Comparison of ENCODE assay signal across 13 cellular contexts in genomic region chr1:245298781-245299180, GRCh38.
A peak's percentile ranks its signal among the peaks of the same experiment; 100 is the strongest.
DNase-seq lines count a peak whose midpoint lies in the region; ATAC-seq, FAIRE-seq and TF ChIP-seq lines count a peak whose summit lies in the region.
"Had no signal": no experiment of that assay in that cellular context is flagged by ENCODE, and none has a peak within 500 bp of the region (broad histone marks: within the 10 kb centered on the region; RNA-seq: fewer than 3 reads in every experiment).

No MANE protein-coding gene starts in this region.

- no peak overlapping the region for H3K4me2 ChIP-seq in trophoblast cell (ENCODE audit: low read length)
- H3K4me2 ChIP-seq: KMS-11 had no signal

- H3K14ac ChIP-seq in trophoblast cell (ENCODE audit: low read length), result no peak overlapping the region

- H3K4me3 ChIP-seq in trophoblast cell (ENCODE audit: low read depth, low read length), result no peak overlapping the region
- H3K4me3 ChIP-seq: coronary artery, skin epidermis had no signal

- no peak overlapping the region for H2BK12ac ChIP-seq in trophoblast cell (ENCODE audit: low read length)

- TF ChIP-seq POLR2A in GM12891 (IDR thresholded peaks at IDR 0.05; ENCODE audit: low read depth, low read length), result no peak

- H2AFZ ChIP-seq in trophoblast cell (ENCODE audit: insufficient read depth, low read length, poor library complexity), result no peak overlapping the region

- no peaks in the 10 kb centered on the region for H3K27me3 ChIP-seq in trophoblast cell (ENCODE audit: insufficient read depth, low read length)

- H2BK5ac ChIP-seq in trophoblast cell (ENCODE audit: low read depth, low read length, poor library complexity), result no peak overlapping the region

- no peak for FAIRE-seq in GM12891 (lab: Jason Lieb, UNC)

- no peak overlapping the region for H3K27ac ChIP-seq in trophoblast cell (ENCODE audit: low read depth, low read length)
- H3K27ac ChIP-seq: coronary artery, KMS-11 had no signal

- no peak for ATAC-seq in GM21515 (IDR thresholded peaks at IDR 0.05; ENCODE audit: unreplicated experiment)

- no peak overlapping the region for H2AK5ac ChIP-seq in trophoblast cell (ENCODE audit: low read length)

- peak overlapping the region; percentile 59 for H3K9ac ChIP-seq in trophoblast cell (ENCODE audit: low read length)
- H3K9ac ChIP-seq: KMS-11 had no signal

- H4K91ac ChIP-seq in trophoblast cell (ENCODE audit: low read depth, low read length), result no peak overlapping the region

- no peaks in the 10 kb centered on the region for H3K9me3 ChIP-seq in trophoblast cell (ENCODE audit: insufficient read depth, low read depth, low read length)

- no peak overlapping the region for H3K23ac ChIP-seq in trophoblast cell (ENCODE audit: low read length)

- H3K79me2 ChIP-seq in trophoblast cell (ENCODE audit: control insufficient read depth, insufficient read depth, low read length, poor library complexity), result no peaks in the 10 kb centered on the region

- peaks cover 3 to 6% of the 10 kb centered on the region in 2 experiments for H3K4me1 ChIP-seq in trophoblast cell (ENCODE audit: control insufficient read depth in 1 of 2, insufficient read depth in 2 of 2, low read length in 2 of 2)

- no peaks in the 10 kb centered on the region for H3K79me1 ChIP-seq in trophoblast cell (ENCODE audit: low read length)

- no peak overlapping the region for H4K12ac ChIP-seq in trophoblast cell (ENCODE audit: low read depth, low read length)

- no peak overlapping the region for H3K4ac ChIP-seq in trophoblast cell (ENCODE audit: low read depth, low read length)

- peak; percentile 24 for DNase-seq in Caki2 (ENCODE audit: low read depth)
- DNase-seq in NCI-H2171 (lab: John Stamatoyannopoulos, UW), result peak; percentile 86
- DNase-seq in fibroblast of gingiva (ENCODE audit: low read depth), result peak; percentile 54
- DNase-seq in trophoblast cell, result no peak
- no peak for DNase-seq in T-helper 1 cell
- DNase-seq in GM12891 (ENCODE audit: insufficient read length, low spot score), result no peak
- no peak for DNase-seq in hepatic stellate cell (ENCODE audit: low spot score)
- DNase-seq: NCI-H510A treated with DMSO at 0.1 percent for 48 hours, Right ventricle myocardium superior had no signal

- no peak overlapping the region for H2BK120ac ChIP-seq in trophoblast cell (ENCODE audit: insufficient read depth, low read length, poor library complexity)

- H3K18ac ChIP-seq in trophoblast cell (ENCODE audit: low read length), result no peak overlapping the region

- WGBS in trophoblast cell (ENCODE audit: extremely low coverage, insufficient coverage, insufficient read length), result no CpG with 5 or more reads among the region's 12 CpGs

- in situ Hi-C loops in Caki2 (cut with HindIII; ENCODE audit: low pct_unique_long_range_greater_than_20kb, low sequenced_read_pairs), result no loop called here

- no peak overlapping the region for H4K8ac ChIP-seq in trophoblast cell (ENCODE audit: low read depth, low read length)

- H3K36me3 ChIP-seq in trophoblast cell (ENCODE audit: control insufficient read depth in 1 of 2, insufficient read depth in 2 of 2, low read length in 2 of 2), result peaks cover 0 to 2% of the 10 kb centered on the region in 2 experiments

TF ChIP-seq in GM12891, 5 proteins besides CTCF, POLR2A, EP300 and RAD21:
- TF ChIP-seq PAX5 (IDR thresholded peaks at IDR 0.05; ENCODE audit: insufficient read depth, low read length, severe bottlenecking), result no peak
- no peak for TF ChIP-seq POLR2AphosphoS5 (IDR thresholded peaks at IDR 0.05; ENCODE audit: low read depth, low read length)
- no peak for TF ChIP-seq POU2F2 (IDR thresholded peaks at IDR 0.05; ENCODE audit: low read depth, low read length)
- TF ChIP-seq TAF1 (IDR thresholded peaks at IDR 0.05; ENCODE audit: low read depth, low read length), result no peak
- TF ChIP-seq SPI1 (IDR thresholded peaks at IDR 0.05; ENCODE audit: low read depth, low read length), result no peak

Comparison
In these comparisons a context has a peak if more than half of its experiments do, and no peak if none do; other contexts are left out.
1. DNase-seq: peak in Caki2 (single experiment), NCI-H2171 (single experiment) and fibroblast of gingiva (single experiment); none in trophoblast cell (0 of 2), T-helper 1 cell (0 of 5), GM12891 (single experiment) and hepatic stellate cell (single experiment).